ENCODE assay signal across 1 cellular context in genomic region chr21:23607782-23608181, GRCh38.
TF ChIP-seq lines count a peak whose summit lies in the region.

No MANE protein-coding gene starts in this region.

TF ChIP-seq in SK-N-SH treated with all-trans-retinoic acid at 6 μM for 48 hours, 23 proteins besides CTCF, POLR2A, EP300 and RAD21 (continued from another document):
- no peak for TF ChIP-seq CSDC2 (CRISPR knock-in tag; IDR thresholded peaks at IDR 0.05)
- peak; percentile 46; the same call in 1 of the 2 replicates for TF ChIP-seq CSRNP3 (CRISPR knock-in tag; IDR thresholded peaks at IDR 0.05)
- TF ChIP-seq, protein P1, sequence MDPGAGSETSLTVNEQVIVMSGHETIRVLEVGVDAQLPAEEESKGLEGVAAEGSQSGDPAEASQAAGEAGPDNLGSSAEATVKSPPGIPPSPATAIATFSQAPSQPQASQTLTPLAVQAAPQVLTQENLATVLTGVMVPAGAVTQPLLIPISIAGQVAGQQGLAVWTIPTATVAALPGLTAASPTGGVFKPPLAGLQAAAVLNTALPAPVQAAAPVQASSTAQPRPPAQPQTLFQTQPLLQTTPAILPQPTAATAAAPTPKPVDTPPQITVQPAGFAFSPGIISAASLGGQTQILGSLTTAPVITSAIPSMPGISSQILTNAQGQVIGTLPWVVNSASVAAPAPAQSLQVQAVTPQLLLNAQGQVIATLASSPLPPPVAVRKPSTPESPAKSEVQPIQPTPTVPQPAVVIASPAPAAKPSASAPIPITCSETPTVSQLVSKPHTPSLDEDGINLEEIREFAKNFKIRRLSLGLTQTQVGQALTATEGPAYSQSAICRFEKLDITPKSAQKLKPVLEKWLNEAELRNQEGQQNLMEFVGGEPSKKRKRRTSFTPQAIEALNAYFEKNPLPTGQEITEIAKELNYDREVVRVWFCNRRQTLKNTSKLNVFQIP (CRISPR knock-in tag; IDR thresholded peaks at IDR 0.05; ENCODE audit: borderline replicate concordance, low read depth), result no peak; the same call in 1 of the 2 replicates
- no peak for TF ChIP-seq BACH2 (CRISPR knock-in tag; IDR thresholded peaks at IDR 0.05; ENCODE audit: borderline replicate concordance)
- no peak for TF ChIP-seq SNAI2 (CRISPR knock-in tag; IDR thresholded peaks at IDR 0.05)
- peak; percentile 87 for TF ChIP-seq GLIS3 (CRISPR knock-in tag; IDR thresholded peaks at IDR 0.05)
- no peak for TF ChIP-seq ZC3H10 (CRISPR knock-in tag; IDR thresholded peaks at IDR 0.05)
- TF ChIP-seq TCF4 (CRISPR knock-in tag; IDR thresholded peaks at IDR 0.05; ENCODE audit: borderline replicate concordance), result no peak
- no peak for TF ChIP-seq PPARA (CRISPR knock-in tag; IDR thresholded peaks at IDR 0.05; ENCODE audit: borderline replicate concordance)
- TF ChIP-seq ZFP3 (CRISPR knock-in tag; IDR thresholded peaks at IDR 0.05), result peak; percentile 65; the same call in 1 of the 2 replicates
- TF ChIP-seq ZNF565 (CRISPR knock-in tag; conservative IDR thresholded peaks at IDR 0.05; ENCODE audit: low read depth), result no peak
- TF ChIP-seq CREB5 (CRISPR knock-in tag; IDR thresholded peaks at IDR 0.05; ENCODE audit: low read depth), result peak; percentile 76
- no peak for TF ChIP-seq RARB (CRISPR knock-in tag; IDR thresholded peaks at IDR 0.05)
- TF ChIP-seq ZNF8 (CRISPR knock-in tag; IDR thresholded peaks at IDR 0.05), result no peak
- no peak for TF ChIP-seq OSR1 (CRISPR knock-in tag; IDR thresholded peaks at IDR 0.05)
- TF ChIP-seq ISL1 (CRISPR knock-in tag; IDR thresholded peaks at IDR 0.05), result peak; percentile 97
- no peak for TF ChIP-seq ZFP30 (CRISPR knock-in tag; IDR thresholded peaks at IDR 0.05)
- TF ChIP-seq ZNF70 (CRISPR knock-in tag; IDR thresholded peaks at IDR 0.05), result no peak
